18 cellular contexts compared by ENCODE assay signal in the genomic region with DNA sequence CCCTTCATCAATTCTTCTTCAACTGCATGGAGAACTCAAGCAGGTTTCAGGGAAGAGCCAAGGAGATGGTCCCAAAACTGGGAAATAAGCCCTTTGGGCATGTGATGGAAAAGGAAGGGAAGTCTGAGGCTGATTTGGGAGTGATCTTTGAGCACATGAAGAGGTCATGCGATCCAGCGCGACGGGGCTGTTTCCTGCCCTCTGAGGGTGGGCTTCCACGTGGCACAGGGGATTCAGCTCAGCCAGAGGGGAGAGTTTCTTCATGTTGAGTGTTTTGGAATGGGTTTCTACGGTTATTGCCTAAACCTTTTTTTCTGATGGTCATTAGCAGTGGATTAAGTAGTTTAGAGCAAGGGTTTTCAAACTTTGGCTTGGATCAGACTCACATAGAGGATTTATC. TPM values are rescaled to one million over a fixed set of nuclear protein-coding genes. Genes with fewer than 3 reads are reported as not detected.
A peak's percentile ranks its signal among the peaks of the same experiment; 100 is the strongest.
DNase-seq lines count a peak whose midpoint lies in the region; ATAC-seq and TF ChIP-seq lines count a peak whose summit lies in the region.
"Had no signal": no experiment of that assay in that cellular context is flagged by ENCODE, and none has a peak within 500 bp of the region (broad histone marks: within the 10 kb centered on the region; RNA-seq: fewer than 3 reads in every experiment).

No MANE protein-coding gene starts in this region.

- no peaks in the 10 kb centered on the region for H3K79me2 ChIP-seq in PC-3 (ENCODE audit: low read length)

- peak overlapping the region; percentile 31 for H3K27ac Mint-ChIP-seq in activated T-cell treated with anti-CD3 and anti-CD28 coated beads, Interleukin-2, amount 50 U/mL, for 24 hours
- H3K27ac Mint-ChIP-seq in T-helper 17 cell, result peak overlapping the region; percentile 78
- H3K27ac Mint-ChIP-seq in neural crest cell (ENCODE audit: unreplicated experiment), result peak overlapping the region; percentile 92

- no peak overlapping the region for H3K9ac ChIP-seq in PC-3 (ENCODE audit: low read length)

- H3K4me1 ChIP-seq in PC-3 (ENCODE audit: insufficient read depth, low read length), result no peaks in the 10 kb centered on the region
- H3K4me1 ChIP-seq: BE2C had no signal

- peaks cover 70% of the 10 kb centered on the region for H3K36me3 Mint-ChIP-seq in activated T-cell treated with anti-CD3 and anti-CD28 coated beads, Interleukin-2, amount 50 U/mL, for 24 hours (ENCODE audit: low read depth)
- H3K36me3 Mint-ChIP-seq in T-helper 17 cell (ENCODE audit: low read depth) (peaks cover 14% of the 10 kb centered on the region), neural crest cell (ENCODE audit: low read depth) (peaks cover 14% of the 10 kb centered on the region)

- no TSS peak for BruUV-seq in PC-3 (replicated peaks; lab: Mats Ljungman, UMichigan)

- peaks cover 1% of the 10 kb centered on the region for H3K4me1 Mint-ChIP-seq in activated T-cell treated with anti-CD3 and anti-CD28 coated beads, Interleukin-2, amount 50 U/mL, for 24 hours (ENCODE audit: low read depth)
- H3K4me1 Mint-ChIP-seq in T-helper 17 cell (peaks cover 3% of the 10 kb centered on the region), neural crest cell (peaks cover 9% of the 10 kb centered on the region)

- no peak overlapping the region for H2AFZ ChIP-seq in PC-3 (ENCODE audit: low read length)

- H3K4me2 ChIP-seq in PC-3 (ENCODE audit: low read length), result no peak overlapping the region

- no peak overlapping the region for H3K4me3 ChIP-seq in PC-3 (ENCODE audit: low read length)

- H3K27me3 Mint-ChIP-seq in activated T-cell treated with anti-CD3 and anti-CD28 coated beads, Interleukin-2, amount 50 U/mL, for 24 hours, result no peaks in the 10 kb centered on the region
- H3K27me3 Mint-ChIP-seq in T-helper 17 cell, result no peaks in the 10 kb centered on the region
- no peaks in the 10 kb centered on the region for H3K27me3 Mint-ChIP-seq in neural crest cell (ENCODE audit: low read depth)
- H3K27me3 Mint-ChIP-seq: CD4-positive, CD25-positive, alpha-beta regulatory T cell; CD8-positive, alpha-beta memory T cell had no signal

- POLR2A ChIA-PET in PC-3 (lab: Charles Lee; ENCODE audit: unreplicated experiment), result no interaction called here

- no peak overlapping the region for H3K4me3 Mint-ChIP-seq in activated T-cell treated with anti-CD3 and anti-CD28 coated beads, Interleukin-2, amount 50 U/mL, for 24 hours
- H3K4me3 Mint-ChIP-seq in T-helper 17 cell (no peak overlapping the region), neural crest cell (no peak overlapping the region)
- H3K4me3 Mint-ChIP-seq: CD4-positive, CD25-positive, alpha-beta regulatory T cell; CD8-positive, alpha-beta memory T cell had no signal

- no peaks in the 10 kb centered on the region for H3K27me3 ChIP-seq in PC-3 (ENCODE audit: low read length)
- H3K27me3 ChIP-seq: BE2C had no signal

- no peak overlapping the region for H3K27ac ChIP-seq in PC-3 (ENCODE audit: low read length)

- H3F3A ChIP-seq in PC-3 (ENCODE audit: low read length, unreplicated experiment), result no peaks in the 10 kb centered on the region

- no peaks in the 10 kb centered on the region for H3K9me3 Mint-ChIP-seq in activated T-cell treated with anti-CD3 and anti-CD28 coated beads, Interleukin-2, amount 50 U/mL, for 24 hours
- peaks cover 4% of the 10 kb centered on the region for H3K9me3 Mint-ChIP-seq in neural crest cell
- H3K9me3 Mint-ChIP-seq: CD4-positive, CD25-positive, alpha-beta regulatory T cell; CD8-positive, alpha-beta memory T cell had no signal

- ATAC-seq in T-helper 17 cell (no peak), PC-3 (no peak)

- no peak for DNase-seq in activated T-cell treated with anti-CD3 and anti-CD28 coated beads, Interleukin-2, amount 50 U/mL, for 24 hours
- DNase-seq in activated T-cell treated with anti-CD3 and anti-CD28 coated beads, Interleukin-2, amount 50 U/mL, for 48 hours, result no peak
- no peak for DNase-seq in T-helper 17 cell
- DNase-seq in neural crest cell (ENCODE audit: low read depth, low spot score), result no peak
- DNase-seq in DMS 273 (lab: John Stamatoyannopoulos, UW; ENCODE audit: unreplicated experiment), result no peak
- DNase-seq in PC-3, result no peak
- DNase-seq in ureter (ENCODE audit: low spot score), result no peak
- DNase-seq: ACHN; BE2C; C1 segment of cervical spinal cord; CD4-positive, CD25-positive, alpha-beta regulatory T cell; CD8-positive, alpha-beta memory T cell; COR-L47; DMS153; DMS79; GDM1; GOT3; H7 had no signal

- intact Hi-C loops in PC-3 (cut with micrococcal nuclease), result no loop called here

- H3K36me3 ChIP-seq in PC-3 (ENCODE audit: low read depth, low read length), result no peaks in the 10 kb centered on the region
- H3K36me3 ChIP-seq: BE2C had no signal

- no peaks in the 10 kb centered on the region for H4K20me1 ChIP-seq in PC-3 (ENCODE audit: low read length)

- TF ChIP-seq CTCF in neural crest cell (conservative IDR thresholded peaks at IDR 0.05) (no peak), PC-3 (conservative IDR thresholded peaks at IDR 0.05; ENCODE audit: low read depth, low read length) (no peak)

- H3K9me3 ChIP-seq in T-helper 17 cell (ENCODE audit: control insufficient read depth, low read length, poor library complexity, severe bottlenecking) (no peaks in the 10 kb centered on the region), PC-3 (ENCODE audit: low read length) (peaks cover 7% of the 10 kb centered on the region; the same call in 1 of the 2 replicates)
- H3K9me3 ChIP-seq: BE2C had no signal

- CTCF ChIA-PET in PC-3 (lab: Charles Lee), result no interaction called here

- no peaks in the 10 kb centered on the region for H3K9me2 ChIP-seq in PC-3 (replicated peaks; ENCODE audit: low read length)

RNA-seq across cellular contexts. Expression of a gene that starts 30.2 kb away (rescaled TPM):
- 10 to 100 TPM in 1 of 2 donors, 1 to 10 TPM in 1; 7.6 to 12.4 TPM for total RNA-seq in T-helper 17 cell
- total RNA-seq in neural crest cell, result 0.14 and 0.36 TPM in 2 replicates
- total RNA-seq in PC-3 (2014; rRNA removed), result 0.35 and 1.5 TPM in 2 replicates
- 3.0 TPM for total RNA-seq in ureter

Comparison
In these comparisons a context has a peak if more than half of its experiments do, and no peak if none do; other contexts are left out.
1. H3K27ac Mint-ChIP-seq: peak in every context shown above with its lines; median percentile 92 in neural crest cell; 78 in T-helper 17 cell; 31 in activated T-cell treated with anti-CD3 and anti-CD28 coated beads, Interleukin-2, amount 50 U/mL, for 24 hours.